30 cellular contexts compared by ENCODE assay signal in genomic region chr11:82458147-82458546, GRCh38.
"Had no signal": no experiment of that assay in that cellular context is flagged by ENCODE, and none has a peak within 500 bp of the region (broad histone marks: within the 10 kb centered on the region; RNA-seq: fewer than 3 reads in every experiment).

No MANE protein-coding gene starts in this region.

- H3K36me3 ChIP-seq: adrenal gland, ascending aorta, brain microvascular endothelial cell, breast epithelium, cardiac muscle cell had no signal

- DNase-seq: activated effector memory CD4-positive, alpha-beta T cell treated with anti-CD3 and anti-CD28 coated beads, Interleukin-2, amount 50 U/mL, for 16 hours; activated effector memory CD4-positive, alpha-beta T cell treated with Interleukin-2 at 50 U/mL for 16 hours; activated gamma-delta T cell; activated gamma-delta T cell treated with Interleukin-2 at 50 U/mL for 16 hours; activated naive CD4-positive, alpha-beta T cell; activated naive CD4-positive, alpha-beta T cell treated with anti-CD3 and anti-CD28 coated beads for 36 hours; activated naive CD4-positive, alpha-beta T cell treated with anti-CD3 and anti-CD28 coated beads, Interleukin-2, amount 10 ng/mL, durations not matched to agents 7 days and 5 days; activated naive CD4-positive, alpha-beta T cell treated with anti-CD3 and anti-CD28 coated beads, Interleukin-2, amount 50 U/mL, for 16 hours; activated naive CD4-positive, alpha-beta T cell treated with Interleukin-2 at 50 U/mL for 16 hours; activated naive CD8-positive, alpha-beta T cell treated with anti-CD3 and anti-CD28 coated beads for 36 hours; activated naive CD8-positive, alpha-beta T cell treated with anti-CD3 and anti-CD28 coated beads, Interleukin-2, amount 10 ng/mL, durations not matched to agents 7 days and 5 days; activated naive CD8-positive, alpha-beta T cell treated with anti-CD3 and anti-CD28 coated beads, Interleukin-2, amount 50 U/mL, for 24 hours; activated T-cell treated with anti-CD3 and anti-CD28 coated beads for 4 hours; activated T-cell treated with anti-CD3 and anti-CD28 coated beads, Interleukin-2, amount 50 U/mL, for 24 hours; activated T-cell treated with anti-CD3 and anti-CD28 coated beads, Interleukin-2, amount 50 U/mL, for 4 hours; activated T-cell treated with anti-CD3 and anti-CD28 coated beads, Interleukin-2, amount 50 U/mL, for 48 hours; activated T-cell treated with anti-CD3 and anti-CD28 coated beads, Interleukin-2, amount 50 U/mL, for 72 hours; adrenal gland; amniotic stem cell; amygdala; anterior cingulate cortex; aorta; body of pancreas; brain microvascular endothelial cell; caudate nucleus; central memory CD4-positive, alpha-beta T cell; cerebellar nuclear complex had no signal

- H3K27me3 ChIP-seq: adrenal gland, ascending aorta, body of pancreas, brain microvascular endothelial cell, breast epithelium, cardiac muscle cell had no signal

- H3K4me3 ChIP-seq: adrenal gland, ascending aorta, body of pancreas, breast epithelium, cardiac muscle cell had no signal

- H3K9me3 ChIP-seq: adrenal gland, ascending aorta, body of pancreas, breast epithelium had no signal

- H3K27ac ChIP-seq: adrenal gland, ascending aorta, body of pancreas, brain microvascular endothelial cell, breast epithelium, cardiac muscle cell had no signal

- H3K4me1 ChIP-seq: adrenal gland, ascending aorta, body of pancreas, breast epithelium had no signal
